ENCODE assay signal across 12 cellular contexts in the genomic region with DNA sequence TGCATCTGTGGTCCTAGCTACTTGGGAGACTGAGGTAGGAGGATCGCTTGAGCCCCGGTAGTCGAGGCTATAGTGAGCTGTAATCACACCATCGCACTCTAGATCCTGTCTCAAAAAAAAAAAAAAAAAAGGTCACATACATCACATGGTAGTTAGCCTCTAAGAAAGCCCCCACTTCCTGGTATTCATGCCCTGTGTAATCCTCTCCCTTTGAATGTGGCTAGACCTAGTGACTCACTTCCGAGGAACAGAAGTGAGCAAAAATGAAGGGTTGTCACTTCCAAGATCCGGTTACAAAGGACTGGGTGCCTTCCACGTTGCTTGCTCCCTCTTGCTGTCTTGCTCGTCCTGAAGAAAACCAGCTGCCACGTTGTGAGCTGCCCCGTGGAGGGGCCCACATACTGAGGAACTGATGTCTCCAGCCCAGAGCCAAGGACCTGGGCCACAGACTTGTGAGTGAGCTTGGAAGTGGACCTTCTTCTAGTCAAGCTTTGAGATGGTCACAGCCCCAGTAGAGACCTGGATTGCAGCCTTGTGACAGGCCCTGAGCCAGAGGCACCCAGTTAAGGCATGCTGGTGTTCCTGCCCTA. TPM values are rescaled to one million over a fixed set of nuclear protein-coding genes. Genes with fewer than 3 reads are reported as not detected.
DNase-seq lines count a peak whose midpoint lies in the region; ATAC-seq, FAIRE-seq and TF ChIP-seq lines count a peak whose summit lies in the region.
"Had no signal": no experiment of that assay in that cellular context is flagged by ENCODE, and none has a peak within 500 bp of the region (broad histone marks: within the 10 kb centered on the region; RNA-seq: fewer than 3 reads in every experiment).

No MANE protein-coding gene starts in this region.

- no peak for TF ChIP-seq CTCF in natural killer cell (IDR thresholded peaks at IDR 0.05)
- TF ChIP-seq CTCF in fibroblast of mammary gland (conservative IDR thresholded peaks at IDR 0.05; ENCODE audit: control insufficient read depth, insufficient read depth, low read depth, low read length): no peak

- peaks cover 6 to 9% of the 10 kb centered on the region in 2 donors for H3K4me1 Mint-ChIP-seq in natural killer cell treated with Interleukin-12 subunit alpha and Interleukin-12 subunit beta and Interleukin-15 and Interleukin-18, amount 100 ng/mL, for 72 hours (ENCODE audit: low read depth in 2 of 2)
- no peaks in the 10 kb centered on the region for H3K4me1 Mint-ChIP-seq in natural killer cell
- H3K4me1 Mint-ChIP-seq: activated naive CD4-positive, alpha-beta T cell treated with anti-CD3 and anti-CD28 coated beads, Interleukin-2, amount 50 U/mL, for 24 hours; naive thymus-derived CD8-positive, alpha-beta T cell had no signal

- DNase-seq in natural killer cell treated with Interleukin-12 subunit alpha and Interleukin-12 subunit beta and Interleukin-15 and Interleukin-18, amount 100 ng/mL, for 72 hours (ENCODE audit: low spot score): no peak
- DNase-seq in natural killer cell (no peak), RKO (ENCODE audit: low spot score) (peak; percentile 32), fibroblast of mammary gland (ENCODE audit: low read depth) (peak; percentile 51), urothelium cell line (ENCODE audit: low spot score) (peak; percentile 57), NCI-H2081 treated with DMSO at 0.1 percent for 48 hours (lab: John Stamatoyannopoulos, UW) (no peak), NCI-H69 (lab: John Stamatoyannopoulos, UW) (no peak)
- DNase-seq: NCI-H2107 had no signal

- intact Hi-C loops in natural killer cell (cut with micrococcal nuclease): no loop called here

- peak; percentile 89 for FAIRE-seq in urothelium cell line (lab: Jason Lieb, UNC)

- no peak overlapping the region for H3K4me3 ChIP-seq in fibroblast of mammary gland (ENCODE audit: control insufficient read depth, low read depth, low read length)

- ATAC-seq in natural killer cell treated with Interleukin-12 subunit alpha and Interleukin-12 subunit beta and Interleukin-15 and Interleukin-18, amount 100 ng/mL, for 72 hours: peak; percentile 56 to 83
- no peak for ATAC-seq in natural killer cell
- ATAC-seq in GM18511 (IDR thresholded peaks at IDR 0.05; ENCODE audit: unreplicated experiment): no peak
- ATAC-seq: naive thymus-derived CD8-positive, alpha-beta T cell had no signal

- H3K4me3 Mint-ChIP-seq in natural killer cell treated with Interleukin-12 subunit alpha and Interleukin-12 subunit beta and Interleukin-15 and Interleukin-18, amount 100 ng/mL, for 72 hours: no peak overlapping the region
- no peak overlapping the region for H3K4me3 Mint-ChIP-seq in natural killer cell
- H3K4me3 Mint-ChIP-seq: activated naive CD4-positive, alpha-beta T cell treated with anti-CD3 and anti-CD28 coated beads, Interleukin-2, amount 50 U/mL, for 24 hours; IgD-negative memory B cell; naive thymus-derived CD8-positive, alpha-beta T cell had no signal

- no peaks in the 10 kb centered on the region for H3K27me3 Mint-ChIP-seq in natural killer cell treated with Interleukin-12 subunit alpha and Interleukin-12 subunit beta and Interleukin-15 and Interleukin-18, amount 100 ng/mL, for 72 hours
- peaks cover 0 to 4% of the 10 kb centered on the region in 2 donors for H3K27me3 Mint-ChIP-seq in natural killer cell (ENCODE audit: low read depth in 2 of 2)
- H3K27me3 Mint-ChIP-seq: activated naive CD4-positive, alpha-beta T cell treated with anti-CD3 and anti-CD28 coated beads, Interleukin-2, amount 50 U/mL, for 24 hours; IgD-negative memory B cell; naive thymus-derived CD8-positive, alpha-beta T cell had no signal

- H3K36me3 Mint-ChIP-seq in natural killer cell treated with Interleukin-12 subunit alpha and Interleukin-12 subunit beta and Interleukin-15 and Interleukin-18, amount 100 ng/mL, for 72 hours: no peaks in the 10 kb centered on the region
- no peaks in the 10 kb centered on the region for H3K36me3 Mint-ChIP-seq in natural killer cell
- H3K36me3 Mint-ChIP-seq: activated naive CD4-positive, alpha-beta T cell treated with anti-CD3 and anti-CD28 coated beads, Interleukin-2, amount 50 U/mL, for 24 hours; IgD-negative memory B cell; naive thymus-derived CD8-positive, alpha-beta T cell had no signal

- no peaks in the 10 kb centered on the region for H3K9me3 Mint-ChIP-seq in natural killer cell treated with Interleukin-12 subunit alpha and Interleukin-12 subunit beta and Interleukin-15 and Interleukin-18, amount 100 ng/mL, for 72 hours
- no peaks in the 10 kb centered on the region for H3K9me3 Mint-ChIP-seq in natural killer cell
- H3K9me3 Mint-ChIP-seq: activated naive CD4-positive, alpha-beta T cell treated with anti-CD3 and anti-CD28 coated beads, Interleukin-2, amount 50 U/mL, for 24 hours had no signal

- peak overlapping the region in 1 of 2 donors; percentile 10 for H3K27ac Mint-ChIP-seq in natural killer cell treated with Interleukin-12 subunit alpha and Interleukin-12 subunit beta and Interleukin-15 and Interleukin-18, amount 100 ng/mL, for 72 hours
- H3K27ac Mint-ChIP-seq in natural killer cell: no peak overlapping the region
- H3K27ac Mint-ChIP-seq: activated naive CD4-positive, alpha-beta T cell treated with anti-CD3 and anti-CD28 coated beads, Interleukin-2, amount 50 U/mL, for 24 hours; IgD-negative memory B cell had no signal

RNA-seq across cellular contexts. Expression of gene LCTL, which starts 12.6 kb away (rescaled TPM):
- not detected for total RNA-seq in natural killer cell treated with Interleukin-12 subunit alpha and Interleukin-12 subunit beta and Interleukin-15 and Interleukin-18, amount 100 ng/mL, for 72 hours
- total RNA-seq in natural killer cell: not detected
- total RNA-seq: naive thymus-derived CD8-positive, alpha-beta T cell had no signal

Comparison
In these comparisons a context has a peak if more than half of its experiments do, and no peak if none do; other contexts are left out.
1. ATAC-seq: peak in natural killer cell treated with Interleukin-12 subunit alpha and Interleukin-12 subunit beta and Interleukin-15 and Interleukin-18, amount 100 ng/mL, for 72 hours (2 of 2); none in natural killer cell (0 of 3) and GM18511 (single experiment).
2. DNase-seq: peak in RKO (single experiment), fibroblast of mammary gland (single experiment) and urothelium cell line (single experiment); none in natural killer cell treated with Interleukin-12 subunit alpha and Interleukin-12 subunit beta and Interleukin-15 and Interleukin-18, amount 100 ng/mL, for 72 hours (single experiment), natural killer cell (single experiment), NCI-H2081 treated with DMSO at 0.1 percent for 48 hours (single experiment) and NCI-H69 (single experiment).